ENCODE assay signal across 8 cellular contexts in genomic region chr5:66554211-66554610, GRCh38. TPM values are rescaled to one million over a fixed set of nuclear protein-coding genes. Genes with fewer than 3 reads are reported as not detected.
DNase-seq lines count a peak whose midpoint lies in the region; ATAC-seq, FAIRE-seq and TF ChIP-seq lines count a peak whose summit lies in the region.

No MANE protein-coding gene starts in this region.

- H3K4me1 ChIP-seq in Karpas-422 (ENCODE audit: low read length) (peaks cover 32% of the 10 kb centered on the region), kidney (ENCODE audit: control insufficient read depth in 1 of 2, insufficient read depth in 1 of 2, low read depth in 1 of 2, low read length in 2 of 2) (no peaks in the 10 kb centered on the region)

- peak overlapping the region; percentile 61 for H3K4me2 ChIP-seq in Karpas-422 (ENCODE audit: low read depth, low read length, poor library complexity, severe bottlenecking)

- H4K20me1 ChIP-seq in Karpas-422 (ENCODE audit: insufficient read depth, low read depth, low read length): no peaks in the 10 kb centered on the region

- peak overlapping the region; percentile 32 for H3K4me3 ChIP-seq in Karpas-422 (ENCODE audit: low read length)
- no peak overlapping the region for H3K4me3 ChIP-seq in kidney (ENCODE audit: low read length in 2 of 2)

- H2AFZ ChIP-seq in Karpas-422 (ENCODE audit: low read length): peak overlapping the region; percentile 19; the same call in 1 of the 2 replicates

- peak; percentile 22 for DNase-seq in GM18507 (ENCODE audit: extremely low spot score, insufficient read length, low read depth)
- peak; percentile 94 for DNase-seq in Karpas-422
- DNase-seq in amniotic epithelial cell (ENCODE audit: low read depth): peak; percentile 51
- DNase-seq in stromal cell of bone marrow (ENCODE audit: low read depth): peak; percentile 15
- no peak for DNase-seq in iPS-NIHi11 (ENCODE audit: low spot score)
- no peak for DNase-seq in HEK293T (ENCODE audit: extremely low spot score)
- no peak for DNase-seq in kidney

- POLR2A ChIA-PET in HEK293T (lab: Yijun Ruan, JAX): no interaction called here

- peak; percentile 98 for ATAC-seq in GM21723 (IDR thresholded peaks at IDR 0.05; ENCODE audit: unreplicated experiment)

- no peaks in the 10 kb centered on the region for H3K9me2 ChIP-seq in Karpas-422 (replicated peaks; ENCODE audit: insufficient read depth, low read length)

- no peaks in the 10 kb centered on the region for H3K27me3 ChIP-seq in Karpas-422 (ENCODE audit: low read length)

- H3K9me3 ChIP-seq in Karpas-422 (ENCODE audit: low read length): peaks cover 8% of the 10 kb centered on the region
- peaks cover 0 to 6% of the 10 kb centered on the region in 2 donors for H3K9me3 ChIP-seq in kidney (ENCODE audit: control insufficient read depth in 1 of 2, low read length in 2 of 2)

- H3K9ac ChIP-seq in Karpas-422 (ENCODE audit: low read length) (0 out of 2 replicates have a peak overlapping the region, but pooled peaks have one; percentile 14), kidney (ENCODE audit: low read length in 2 of 2) (no peak overlapping the region)

- intact Hi-C loops in kidney (cut with DNase I): no loop called here

- no peaks in the 10 kb centered on the region for H3K79me2 ChIP-seq in Karpas-422 (ENCODE audit: low read length)

- H3K27ac ChIP-seq in Karpas-422 (ENCODE audit: low read length) (peak overlapping the region; percentile 83), kidney (ENCODE audit: low read depth in 2 of 2, low read length in 2 of 2) (no peak overlapping the region)

- CTCF ChIA-PET in HEK293T (lab: Yijun Ruan, JAX): no interaction called here

- TF ChIP-seq CTCF in kidney (IDR thresholded peaks at IDR 0.05; ENCODE audit: borderline replicate concordance, extremely low read depth, insufficient read depth): no peak

- FAIRE-seq in GM18507 (lab: Jason Lieb, UNC): peak; percentile 80
- no peak for FAIRE-seq in kidney (lab: Jason Lieb, UNC)

- H3K36me3 ChIP-seq in Karpas-422 (ENCODE audit: insufficient read depth, low read length): no peaks in the 10 kb centered on the region
- H3K36me3 ChIP-seq in kidney (ENCODE audit: control insufficient read depth in 1 of 2, insufficient read depth in 2 of 2, low read length in 2 of 2): no peaks in the 10 kb centered on the region

TF ChIP-seq in HEK293T, 16 proteins besides CTCF, POLR2A, EP300 and RAD21:
- TF ChIP-seq ARNT (IDR thresholded peaks at IDR 0.05) (no peak), FOXA1 (IDR thresholded peaks at IDR 0.05) (no peak), CTBP1 (IDR thresholded peaks at IDR 0.05; ENCODE audit: borderline replicate concordance) (no peak), PKNOX1 (IDR thresholded peaks at IDR 0.05) (no peak), HDGF (IDR thresholded peaks at IDR 0.05; ENCODE audit: borderline replicate concordance) (no peak), FOXK2 (IDR thresholded peaks at IDR 0.05) (no peak), LEF1 (IDR thresholded peaks at IDR 0.05; ENCODE audit: borderline replicate concordance) (no peak), SUZ12 (IDR thresholded peaks at IDR 0.05) (no peak), ZNF384 (IDR thresholded peaks at IDR 0.05) (no peak)

RNA-seq across cellular contexts. Expression of gene MAST4, which starts 42.0 kb away (rescaled TPM):
- 6.0 and 11.8 TPM in 2 replicates for total RNA-seq in Karpas-422 (2014; rRNA removed; shearing (Covaris generic); ENCODE audit: low replicate concordance)
- total RNA-seq in kidney: 31.4 TPM
- 27.3 TPM for polyA plus RNA-seq in kidney (ENCODE audit: insufficient read depth, low read depth, low replicate concordance)

Comparison
In these comparisons a context has a peak if more than half of its experiments do, and no peak if none do; other contexts are left out.
1. DNase-seq: peak in GM18507 (single experiment), Karpas-422 (single experiment), amniotic epithelial cell (single experiment) and stromal cell of bone marrow (single experiment); none in iPS-NIHi11 (single experiment), HEK293T (single experiment) and kidney (single experiment).